Comparison of ENCODE assay signal across 8 cellular contexts in the genomic region with DNA sequence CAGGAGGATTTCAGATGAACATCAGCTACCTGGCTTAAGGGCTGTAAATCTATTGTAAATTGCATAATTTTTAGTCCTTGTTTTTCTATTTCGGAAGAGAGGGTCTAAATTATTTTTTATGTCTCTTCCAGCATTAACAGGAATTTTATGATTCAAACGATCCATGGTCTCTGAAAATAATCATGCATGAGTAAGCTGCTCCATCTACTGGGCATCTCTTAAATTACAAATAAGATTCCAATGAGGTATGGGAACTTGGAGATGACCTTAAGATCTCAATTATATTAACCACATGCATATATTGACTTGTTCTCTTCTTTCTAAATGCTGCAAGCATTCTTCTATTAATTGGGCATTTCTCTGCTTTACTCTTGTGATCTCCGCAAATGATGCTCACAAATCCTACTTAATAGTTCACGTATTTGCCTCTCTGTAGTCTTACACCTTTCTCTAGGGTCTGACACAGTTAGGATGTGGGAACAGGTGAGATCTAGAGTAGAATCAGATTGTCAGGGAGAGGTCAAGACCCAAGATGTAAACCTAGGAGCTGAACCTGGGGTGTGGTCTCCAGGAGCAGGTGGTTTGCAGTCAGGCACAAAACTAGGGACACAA.
DNase-seq lines count a peak whose midpoint lies in the region; ATAC-seq and TF ChIP-seq lines count a peak whose summit lies in the region.

No MANE protein-coding gene starts in this region.

- no peak overlapping the region for H4K8ac ChIP-seq in neuronal stem cell (ENCODE audit: low read depth, low read length)

- no peak overlapping the region for H3K23ac ChIP-seq in neuronal stem cell (ENCODE audit: low read depth, low read length, poor library complexity)

- peaks cover 10% of the 10 kb centered on the region for H3K27me3 Mint-ChIP-seq in activated CD8-positive, alpha-beta T cell treated with anti-CD3 and anti-CD28 coated beads for 36 hours
- H3K27me3 Mint-ChIP-seq in activated CD8-positive, alpha-beta T cell treated with anti-CD3 and anti-CD28 coated beads, Interleukin-2, amount 10 ng/mL, durations not matched to agents 7 days and 5 days (ENCODE audit: low read depth): peaks cover 16% of the 10 kb centered on the region

- no peak overlapping the region for H2BK12ac ChIP-seq in neuronal stem cell (ENCODE audit: low read length)

- no peak overlapping the region for H3K4me3 Mint-ChIP-seq in activated CD8-positive, alpha-beta T cell treated with anti-CD3 and anti-CD28 coated beads for 36 hours
- H3K4me3 Mint-ChIP-seq in activated CD8-positive, alpha-beta T cell treated with anti-CD3 and anti-CD28 coated beads, Interleukin-2, amount 10 ng/mL, durations not matched to agents 7 days and 5 days: no peak overlapping the region

- no peak overlapping the region for H2BK15ac ChIP-seq in neuronal stem cell (ENCODE audit: low read length)

- no peaks in the 10 kb centered on the region for H3K9me3 Mint-ChIP-seq in activated CD8-positive, alpha-beta T cell treated with anti-CD3 and anti-CD28 coated beads for 36 hours
- no peaks in the 10 kb centered on the region for H3K9me3 Mint-ChIP-seq in activated CD8-positive, alpha-beta T cell treated with anti-CD3 and anti-CD28 coated beads, Interleukin-2, amount 10 ng/mL, durations not matched to agents 7 days and 5 days (ENCODE audit: insufficient read depth)

- H3K79me1 ChIP-seq in neuronal stem cell (ENCODE audit: low read depth, low read length): no peaks in the 10 kb centered on the region

- no peak for ATAC-seq in activated CD8-positive, alpha-beta T cell treated with anti-CD3 and anti-CD28 coated beads for 36 hours
- no peak for ATAC-seq in activated CD8-positive, alpha-beta T cell treated with anti-CD3 and anti-CD28 coated beads, Interleukin-2, amount 10 ng/mL, durations not matched to agents 7 days and 5 days
- ATAC-seq in HG03439 (IDR thresholded peaks at IDR 0.05; ENCODE audit: unreplicated experiment): peak; percentile 50
- no peak for ATAC-seq in HG02840 (IDR thresholded peaks at IDR 0.05; ENCODE audit: low FRiP score, unreplicated experiment)

- WGBS in neuronal stem cell (ENCODE audit: extremely low coverage in 2 of 2, insufficient read length in 2 of 2, insufficient replicate concordance in 1 of 2), 2 donors: no CpG with 5 or more reads among the region's 4 CpGs

- no peaks in the 10 kb centered on the region for H3K4me1 Mint-ChIP-seq in activated CD8-positive, alpha-beta T cell treated with anti-CD3 and anti-CD28 coated beads for 36 hours (ENCODE audit: low read depth)
- H3K4me1 Mint-ChIP-seq in activated CD8-positive, alpha-beta T cell treated with anti-CD3 and anti-CD28 coated beads, Interleukin-2, amount 10 ng/mL, durations not matched to agents 7 days and 5 days (ENCODE audit: low read depth): no peaks in the 10 kb centered on the region

- no peaks in the 10 kb centered on the region for H4K20me1 ChIP-seq in OCI-LY3 (ENCODE audit: insufficient read depth, low read length)

- POLR2A ChIA-PET in activated CD8-positive, alpha-beta T cell treated with anti-CD3 and anti-CD28 coated beads for 36 hours (lab: Charles Lee): no interaction called here
- POLR2A ChIA-PET in activated CD8-positive, alpha-beta T cell treated with anti-CD3 and anti-CD28 coated beads, Interleukin-2, amount 10 ng/mL, durations not matched to agents 7 days and 5 days (lab: Charles Lee): no interaction called here

- H2AFZ ChIP-seq in OCI-LY3 (ENCODE audit: low read depth, low read length) (no peak overlapping the region), neuronal stem cell (ENCODE audit: low read length) (peak overlapping the region; percentile 64)

- H3K27ac ChIP-seq in OCI-LY3 (ENCODE audit: low read length): no peak overlapping the region
- no peak overlapping the region for H3K27ac ChIP-seq in neuronal stem cell (replicated peaks; ENCODE audit: low read length)

- no peaks in the 10 kb centered on the region for H3K27me3 ChIP-seq in OCI-LY3 (ENCODE audit: low read depth, low read length)
- no peaks in the 10 kb centered on the region for H3K27me3 ChIP-seq in neuronal stem cell (ENCODE audit: control insufficient read depth in 3 of 3, insufficient read depth in 3 of 3, low read depth in 1 of 3, low read length in 3 of 3)

- H3K4me1 ChIP-seq in OCI-LY3 (ENCODE audit: low read length): no peaks in the 10 kb centered on the region
- peaks cover 2 to 4% of the 10 kb centered on the region in 2 donors for H3K4me1 ChIP-seq in neuronal stem cell (ENCODE audit: control insufficient read depth in 2 of 2, insufficient read depth in 1 of 2, low read depth in 1 of 2, low read length in 2 of 2)

- peak; percentile 70 for TF ChIP-seq CTCF in activated CD8-positive, alpha-beta T cell treated with anti-CD3 and anti-CD28 coated beads for 36 hours (IDR thresholded peaks at IDR 0.05)
- TF ChIP-seq CTCF in OCI-LY3 (IDR thresholded peaks at IDR 0.05; ENCODE audit: low read depth, low read length) (peak; percentile 65), epithelial cell of proximal tubule (conservative IDR thresholded peaks at IDR 0.05; ENCODE audit: low read depth, low read length) (peak; percentile 62)

- CTCF ChIA-PET in activated CD8-positive, alpha-beta T cell treated with anti-CD3 and anti-CD28 coated beads for 36 hours (lab: Charles Lee): interaction anchor here (0.7 to 3.4 kb wide), 16 partner anchors 9 to 308 kb away, joined by 3 to 26 read pairs (median 3); a partner anchor contains a TSS
- CTCF ChIA-PET in activated CD8-positive, alpha-beta T cell treated with anti-CD3 and anti-CD28 coated beads, Interleukin-2, amount 10 ng/mL, durations not matched to agents 7 days and 5 days (lab: Charles Lee): interaction anchor here (0.6 to 3.9 kb wide), 18 partner anchors 9 to 1068 kb away, joined by 3 to 47 read pairs (median 3); a partner anchor contains a TSS

- H3K4me3 ChIP-seq in OCI-LY3 (ENCODE audit: low read length) (no peak overlapping the region), epithelial cell of proximal tubule (ENCODE audit: low read depth, low read length) (no peak overlapping the region), neuronal stem cell (ENCODE audit: low read length in 2 of 2) (no peak overlapping the region)

- H3K36me3 Mint-ChIP-seq in activated CD8-positive, alpha-beta T cell treated with anti-CD3 and anti-CD28 coated beads for 36 hours (ENCODE audit: low read depth): no peaks in the 10 kb centered on the region
- no peaks in the 10 kb centered on the region for H3K36me3 Mint-ChIP-seq in activated CD8-positive, alpha-beta T cell treated with anti-CD3 and anti-CD28 coated beads, Interleukin-2, amount 10 ng/mL, durations not matched to agents 7 days and 5 days (ENCODE audit: low read depth)

- no peak overlapping the region for H3K4ac ChIP-seq in neuronal stem cell (ENCODE audit: low read length)

- H2BK120ac ChIP-seq in neuronal stem cell (ENCODE audit: low read depth, low read length): no peak overlapping the region

- H3K36me3 ChIP-seq in OCI-LY3 (replicated peaks; ENCODE audit: low read depth, low read length) (no peaks in the 10 kb centered on the region), neuronal stem cell (replicated peaks in 1 of 2; ENCODE audit: control insufficient read depth in 2 of 2, insufficient read depth in 2 of 2, low read length in 2 of 2) (no peaks in the 10 kb centered on the region)

- no peak overlapping the region for H2BK5ac ChIP-seq in neuronal stem cell (ENCODE audit: low read length)

- intact Hi-C loops in activated CD8-positive, alpha-beta T cell treated with anti-CD3 and anti-CD28 coated beads for 36 hours (cut with micrococcal nuclease): loop anchor here (1.0 kb wide), 1 partner anchor 243 kb away; no protein-coding TSS in a partner anchor

- no peak overlapping the region for H3K27ac Mint-ChIP-seq in activated CD8-positive, alpha-beta T cell treated with anti-CD3 and anti-CD28 coated beads for 36 hours
- H3K27ac Mint-ChIP-seq in activated CD8-positive, alpha-beta T cell treated with anti-CD3 and anti-CD28 coated beads, Interleukin-2, amount 10 ng/mL, durations not matched to agents 7 days and 5 days: no peak overlapping the region

- H3K9ac ChIP-seq in OCI-LY3 (ENCODE audit: low read length): no peak overlapping the region
- no peak overlapping the region for H3K9ac ChIP-seq in neuronal stem cell (ENCODE audit: low read depth, low read length, poor library complexity)

- no peak overlapping the region for H3K18ac ChIP-seq in neuronal stem cell (ENCODE audit: low read length)

- H2AK5ac ChIP-seq in neuronal stem cell (ENCODE audit: low read depth, low read length): no peak overlapping the region

- no peak overlapping the region for H3K14ac ChIP-seq in neuronal stem cell (ENCODE audit: low read length)

- H3K9me3 ChIP-seq in OCI-LY3 (ENCODE audit: insufficient read depth, low read length) (no peaks in the 10 kb centered on the region), neuronal stem cell (replicated peaks in 1 of 2; ENCODE audit: control insufficient read depth in 2 of 2, insufficient read depth in 1 of 2, low read depth in 1 of 2, low read length in 2 of 2) (no peaks in the 10 kb centered on the region)

- DNase-seq in activated CD8-positive, alpha-beta T cell treated with anti-CD3 and anti-CD28 coated beads for 36 hours: no peak
- no peak for DNase-seq in activated CD8-positive, alpha-beta T cell treated with anti-CD3 and anti-CD28 coated beads, Interleukin-2, amount 10 ng/mL, durations not matched to agents 7 days and 5 days
- DNase-seq in epithelial cell of proximal tubule (ENCODE audit: low read depth) (no peak), neuronal stem cell (ENCODE audit: low spot score) (peak; percentile 24), activated gamma-delta T cell treated with Interleukin-2 at 50 U/mL for 16 hours (no peak)

- no peak overlapping the region for H4K91ac ChIP-seq in neuronal stem cell (ENCODE audit: low read depth, low read length, poor library complexity)

- H3K4me2 ChIP-seq in OCI-LY3 (ENCODE audit: low read length) (no peak overlapping the region), neuronal stem cell (ENCODE audit: insufficient read depth, low read length, poor library complexity, severe bottlenecking) (no peak overlapping the region)

- no peaks in the 10 kb centered on the region for H3K79me2 ChIP-seq in OCI-LY3 (ENCODE audit: low read length)
